1 cellular context compared by ENCODE assay signal in genomic region chr1:183635112-183635605, GRCh38.
TF ChIP-seq lines count a peak whose summit lies in the region.

No MANE protein-coding gene starts in this region.

TF ChIP-seq in HEK293, 187 proteins besides CTCF, POLR2A, EP300 and RAD21 (continued from another document and continues in another):
- TF ChIP-seq ZBTB10 (tag by site-specific recombination; IDR thresholded peaks at IDR 0.05) (peak; percentile 39; the same call in 1 of the 2 replicates), ZSCAN4 (tag by site-specific recombination; IDR thresholded peaks at IDR 0.05) (no peak), ZNF362 (tag by site-specific recombination; IDR thresholded peaks at IDR 0.05) (no peak), GLIS2 (tag by site-specific recombination; IDR thresholded peaks at IDR 0.05) (no peak), ZNF155 (tag by site-specific recombination; IDR thresholded peaks at IDR 0.05) (no peak), ZNF777 (tag by site-specific recombination; IDR thresholded peaks at IDR 0.05; ENCODE audit: borderline replicate concordance) (no peak), KLF16 (tag by site-specific recombination; IDR thresholded peaks at IDR 0.05) (peak; percentile 86; the same call in 1 of the 2 replicates), YY1 (tag by site-specific recombination; IDR thresholded peaks at IDR 0.05) (no peak), SP2 (tag by site-specific recombination; IDR thresholded peaks at IDR 0.05) (no peak), ZSCAN16 (tag by site-specific recombination; IDR thresholded peaks at IDR 0.05) (no peak), ZBTB17 (tag by site-specific recombination; IDR thresholded peaks at IDR 0.05) (no peak), ZFP69B (tag by site-specific recombination; IDR thresholded peaks at IDR 0.05) (0 out of 2 replicates have a peak, but pooled peaks have one; percentile 36), ZBTB49 (tag by site-specific recombination; IDR thresholded peaks at IDR 0.05; ENCODE audit: low read depth) (no peak), ZNF501 (tag by site-specific recombination; IDR thresholded peaks at IDR 0.05) (peak; percentile 35; the same call in 1 of the 2 replicates), ZNF473 (tag by site-specific recombination; IDR thresholded peaks at IDR 0.05) (no peak), ZNF664 (tag by site-specific recombination; IDR thresholded peaks at IDR 0.05) (no peak), ZBTB21 (tag by site-specific recombination; IDR thresholded peaks at IDR 0.05) (0 out of 2 replicates have a peak, but pooled peaks have one; percentile 15), ZIC2 (tag by site-specific recombination; IDR thresholded peaks at IDR 0.05) (no peak), ZNF366 (tag by site-specific recombination; conservative IDR thresholded peaks at IDR 0.05) (no peak), HOXD13 (CRISPR knock-in tag; IDR thresholded peaks at IDR 0.05; ENCODE audit: borderline replicate concordance) (no peak), ZNF704 (tag by site-specific recombination; IDR thresholded peaks at IDR 0.05) (no peak), RBAK (tag by site-specific recombination; IDR thresholded peaks at IDR 0.05) (no peak), HOXC10 (CRISPR knock-in tag; IDR thresholded peaks at IDR 0.05) (no peak), ZNF692 (tag by site-specific recombination; IDR thresholded peaks at IDR 0.05) (peak; percentile 55; the same call in 1 of the 2 replicates), ZNF571 (tag by site-specific recombination; IDR thresholded peaks at IDR 0.05) (no peak), ZNF335 (tag by site-specific recombination; conservative IDR thresholded peaks at IDR 0.05) (peak; percentile 85), KLF8 (tag by site-specific recombination; IDR thresholded peaks at IDR 0.05) (peak; percentile 86; the same call in 1 of the 2 replicates), REPIN1 (tag by site-specific recombination; IDR thresholded peaks at IDR 0.05; ENCODE audit: low read depth) (no peak; the same call in 1 of the 2 replicates), ZNF837 (tag by site-specific recombination; IDR thresholded peaks at IDR 0.05) (no peak), ZNF146 (tag by site-specific recombination; IDR thresholded peaks at IDR 0.05) (no peak), ZNF174 (tag by site-specific recombination; IDR thresholded peaks at IDR 0.05) (no peak), KLF1 (tag by site-specific recombination; IDR thresholded peaks at IDR 0.05) (peak; percentile 77), SCRT1 (tag by site-specific recombination; IDR thresholded peaks at IDR 0.05; ENCODE audit: borderline replicate concordance) (peak; percentile 54; the same call in 1 of the 2 replicates), ZFHX2 (tag by site-specific recombination; conservative IDR thresholded peaks at IDR 0.05) (peak; percentile 72), ZNF132 (tag by site-specific recombination; IDR thresholded peaks at IDR 0.05; ENCODE audit: borderline replicate concordance) (no peak)
- TF ChIP-seq, protein P1, sequence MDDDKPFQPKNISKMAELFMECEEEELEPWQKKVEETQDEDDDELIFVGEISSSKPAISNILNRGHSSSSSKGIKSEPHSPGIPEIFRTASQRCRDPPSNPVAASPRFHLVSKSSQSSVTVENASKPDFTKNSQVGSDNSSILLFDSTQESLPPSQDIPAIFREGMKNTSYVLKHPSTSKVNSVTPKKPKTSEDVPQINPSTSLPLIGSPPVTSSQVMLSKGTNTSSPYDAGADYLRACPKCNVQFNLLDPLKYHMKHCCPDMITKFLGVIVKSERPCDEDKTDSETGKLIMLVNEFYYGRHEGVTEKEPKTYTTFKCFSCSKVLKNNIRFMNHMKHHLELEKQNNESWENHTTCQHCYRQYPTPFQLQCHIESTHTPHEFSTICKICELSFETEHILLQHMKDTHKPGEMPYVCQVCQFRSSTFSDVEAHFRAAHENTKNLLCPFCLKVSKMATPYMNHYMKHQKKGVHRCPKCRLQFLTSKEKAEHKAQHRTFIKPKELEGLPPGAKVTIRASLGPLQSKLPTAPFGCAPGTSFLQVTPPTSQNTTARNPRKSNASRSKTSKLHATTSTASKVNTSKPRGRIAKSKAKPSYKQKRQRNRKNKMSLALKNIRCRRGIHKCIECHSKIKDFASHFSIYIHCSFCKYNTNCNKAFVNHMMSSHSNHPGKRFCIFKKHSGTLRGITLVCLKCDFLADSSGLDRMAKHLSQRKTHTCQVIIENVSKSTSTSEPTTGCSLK (tag by site-specific recombination; IDR thresholded peaks at IDR 0.05): no peak
- TF ChIP-seq, protein P2, sequence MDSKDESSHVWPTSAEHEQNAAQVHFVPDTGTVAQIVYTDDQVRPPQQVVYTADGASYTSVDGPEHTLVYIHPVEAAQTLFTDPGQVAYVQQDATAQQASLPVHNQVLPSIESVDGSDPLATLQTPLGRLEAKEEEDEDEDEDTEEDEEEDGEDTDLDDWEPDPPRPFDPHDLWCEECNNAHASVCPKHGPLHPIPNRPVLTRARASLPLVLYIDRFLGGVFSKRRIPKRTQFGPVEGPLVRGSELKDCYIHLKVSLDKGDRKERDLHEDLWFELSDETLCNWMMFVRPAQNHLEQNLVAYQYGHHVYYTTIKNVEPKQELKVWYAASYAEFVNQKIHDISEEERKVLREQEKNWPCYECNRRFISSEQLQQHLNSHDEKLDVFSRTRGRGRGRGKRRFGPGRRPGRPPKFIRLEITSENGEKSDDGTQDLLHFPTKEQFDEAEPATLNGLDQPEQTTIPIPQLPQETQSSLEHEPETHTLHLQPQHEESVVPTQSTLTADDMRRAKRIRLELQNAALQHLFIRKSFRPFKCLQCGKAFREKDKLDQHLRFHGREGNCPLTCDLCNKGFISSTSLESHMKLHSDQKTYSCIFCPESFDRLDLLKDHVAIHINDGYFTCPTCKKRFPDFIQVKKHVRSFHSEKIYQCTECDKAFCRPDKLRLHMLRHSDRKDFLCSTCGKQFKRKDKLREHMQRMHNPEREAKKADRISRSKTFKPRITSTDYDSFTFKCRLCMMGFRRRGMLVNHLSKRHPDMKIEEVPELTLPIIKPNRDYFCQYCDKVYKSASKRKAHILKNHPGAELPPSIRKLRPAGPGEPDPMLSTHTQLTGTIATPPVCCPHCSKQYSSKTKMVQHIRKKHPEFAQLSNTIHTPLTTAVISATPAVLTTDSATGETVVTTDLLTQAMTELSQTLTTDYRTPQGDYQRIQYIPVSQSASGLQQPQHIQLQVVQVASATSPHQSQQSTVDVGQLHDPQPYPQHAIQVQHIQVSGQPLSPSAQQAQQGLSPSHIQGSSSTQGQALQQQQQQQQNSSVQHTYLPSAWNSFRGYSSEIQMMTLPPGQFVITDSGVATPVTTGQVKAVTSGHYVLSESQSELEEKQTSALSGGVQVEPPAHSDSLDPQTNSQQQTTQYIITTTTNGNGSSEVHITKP (tag by site-specific recombination; IDR thresholded peaks at IDR 0.05): peak; percentile 79
- TF ChIP-seq, protein P3, sequence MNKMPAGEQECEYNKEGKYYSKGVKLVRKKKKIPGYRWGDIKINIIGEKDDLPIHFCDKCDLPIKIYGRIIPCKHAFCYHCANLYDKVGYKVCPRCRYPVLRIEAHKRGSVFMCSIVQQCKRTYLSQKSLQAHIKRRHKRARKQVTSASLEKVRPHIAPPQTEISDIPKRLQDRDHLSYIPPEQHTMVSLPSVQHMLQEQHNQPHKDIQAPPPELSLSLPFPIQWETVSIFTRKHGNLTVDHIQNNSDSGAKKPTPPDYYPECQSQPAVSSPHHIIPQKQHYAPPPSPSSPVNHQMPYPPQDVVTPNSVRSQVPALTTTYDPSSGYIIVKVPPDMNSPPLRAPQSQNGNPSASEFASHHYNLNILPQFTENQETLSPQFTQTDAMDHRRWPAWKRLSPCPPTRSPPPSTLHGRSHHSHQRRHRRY (tag by site-specific recombination; IDR thresholded peaks at IDR 0.05): no peak
- TF ChIP-seq, protein P4, sequence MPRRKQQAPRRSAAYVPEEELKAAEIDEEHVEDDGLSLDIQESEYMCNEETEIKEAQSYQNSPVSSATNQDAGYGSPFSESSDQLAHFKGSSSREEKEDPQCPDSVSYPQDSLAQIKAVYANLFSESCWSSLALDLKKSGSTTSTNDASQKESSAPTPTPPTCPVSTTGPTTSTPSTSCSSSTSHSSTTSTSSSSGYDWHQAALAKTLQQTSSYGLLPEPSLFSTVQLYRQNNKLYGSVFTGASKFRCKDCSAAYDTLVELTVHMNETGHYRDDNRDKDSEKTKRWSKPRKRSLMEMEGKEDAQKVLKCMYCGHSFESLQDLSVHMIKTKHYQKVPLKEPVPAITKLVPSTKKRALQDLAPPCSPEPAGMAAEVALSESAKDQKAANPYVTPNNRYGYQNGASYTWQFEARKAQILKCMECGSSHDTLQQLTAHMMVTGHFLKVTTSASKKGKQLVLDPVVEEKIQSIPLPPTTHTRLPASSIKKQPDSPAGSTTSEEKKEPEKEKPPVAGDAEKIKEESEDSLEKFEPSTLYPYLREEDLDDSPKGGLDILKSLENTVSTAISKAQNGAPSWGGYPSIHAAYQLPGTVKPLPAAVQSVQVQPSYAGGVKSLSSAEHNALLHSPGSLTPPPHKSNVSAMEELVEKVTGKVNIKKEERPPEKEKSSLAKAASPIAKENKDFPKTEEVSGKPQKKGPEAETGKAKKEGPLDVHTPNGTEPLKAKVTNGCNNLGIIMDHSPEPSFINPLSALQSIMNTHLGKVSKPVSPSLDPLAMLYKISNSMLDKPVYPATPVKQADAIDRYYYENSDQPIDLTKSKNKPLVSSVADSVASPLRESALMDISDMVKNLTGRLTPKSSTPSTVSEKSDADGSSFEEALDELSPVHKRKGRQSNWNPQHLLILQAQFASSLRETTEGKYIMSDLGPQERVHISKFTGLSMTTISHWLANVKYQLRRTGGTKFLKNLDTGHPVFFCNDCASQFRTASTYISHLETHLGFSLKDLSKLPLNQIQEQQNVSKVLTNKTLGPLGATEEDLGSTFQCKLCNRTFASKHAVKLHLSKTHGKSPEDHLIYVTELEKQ (tag by site-specific recombination; IDR thresholded peaks at IDR 0.05; ENCODE audit: borderline replicate concordance): no peak
